In the genomic region with DNA sequence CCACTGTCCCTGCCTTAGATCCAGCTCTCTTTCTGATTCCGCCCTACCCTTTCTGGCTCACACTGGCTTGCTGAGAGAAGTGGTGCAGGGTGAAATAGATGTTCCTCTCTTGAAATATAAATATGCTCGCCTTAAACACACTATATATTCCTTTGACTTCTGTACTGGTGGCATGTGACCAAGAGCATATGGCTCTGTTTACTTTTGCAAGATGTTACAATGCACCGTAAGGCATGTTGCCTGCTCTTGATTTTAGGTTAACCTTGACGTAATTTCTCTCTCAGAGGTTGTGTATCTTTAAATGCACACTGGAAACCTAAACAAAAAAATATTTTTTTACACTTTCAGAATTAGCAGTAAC, we compare ENCODE assay signal across 8 cellular contexts. TPM values are rescaled to one million over a fixed set of nuclear protein-coding genes. Genes with fewer than 3 reads are reported as not detected.
A peak's percentile ranks its signal among the peaks of the same experiment; 100 is the strongest.
DNase-seq lines count a peak whose midpoint lies in the region; ATAC-seq, FAIRE-seq and TF ChIP-seq lines count a peak whose summit lies in the region.

No MANE protein-coding gene starts in this region.

- peaks cover 6 to 23% (median 18%) of the 10 kb centered on the region in 3 donors for H3K36me3 Mint-ChIP-seq in naive thymus-derived CD8-positive, alpha-beta T cell

- TF ChIP-seq CTCF in GM06990 (IDR thresholded peaks at IDR 0.05; ENCODE audit: insufficient read depth, low read length, poor library complexity, severe bottlenecking) (no peak), bronchial epithelial cell (IDR thresholded peaks at IDR 0.05; ENCODE audit: insufficient read depth, low read length, severe bottlenecking) (no peak)

- peak; percentile 1 for ATAC-seq in HG03565 (IDR thresholded peaks at IDR 0.05; ENCODE audit: unreplicated experiment)
- ATAC-seq in naive thymus-derived CD8-positive, alpha-beta T cell: no peak
- ATAC-seq in activated CD4-positive, CD25-positive, alpha-beta regulatory T cell treated with anti-CD3 and anti-CD28 coated beads, Interleukin-2, amount 50 U/mL, for 24 hours: no peak

- H3K4me1 Mint-ChIP-seq in naive thymus-derived CD8-positive, alpha-beta T cell: peaks cover 34 to 75% (median 65%) of the 10 kb centered on the region in 4 donors

- H3K4me3 ChIP-seq in GM06990 (replicated peaks; ENCODE audit: low read depth, low read length) (peak overlapping the region; percentile 77), bronchial epithelial cell (ENCODE audit: low read depth, low read length) (peak overlapping the region; percentile 63)

- peaks cover 16 to 39% (median 31%) of the 10 kb centered on the region in 5 donors for H3K27me3 Mint-ChIP-seq in naive thymus-derived CD8-positive, alpha-beta T cell

- H3K4me3 Mint-ChIP-seq in naive thymus-derived CD8-positive, alpha-beta T cell: peak overlapping the region; percentile 90 to 100 (median 98)

- H3K27me3 ChIP-seq in GM06990 (replicated peaks; ENCODE audit: control insufficient read depth, insufficient read depth, low read length) (no peaks in the 10 kb centered on the region; the same call in 1 of the 2 replicates), bronchial epithelial cell (ENCODE audit: control insufficient read depth, insufficient read depth, low read length) (peaks cover 17% of the 10 kb centered on the region)

- POLR2A ChIA-PET in naive thymus-derived CD8-positive, alpha-beta T cell (lab: Charles Lee): interaction anchor here (1.0 to 1.9 kb wide), 3 partner anchors 9 to 14 kb away, joined by 4 to 7 read pairs (median 5); no protein-coding TSS in a partner anchor

- H3K36me3 ChIP-seq in GM06990 (ENCODE audit: control insufficient read depth, insufficient read depth, low read length): no peaks in the 10 kb centered on the region
- H3K36me3 ChIP-seq in bronchial epithelial cell (ENCODE audit: control insufficient read depth, insufficient read depth, low read length): no peaks in the 10 kb centered on the region

- peaks cover 0 to 17% (median 4%) of the 10 kb centered on the region in 9 donors for H3K9me3 Mint-ChIP-seq in naive thymus-derived CD8-positive, alpha-beta T cell

- H3K27ac Mint-ChIP-seq in naive thymus-derived CD8-positive, alpha-beta T cell: peak overlapping the region in 9 of 10 donors; percentile 84 to 95 (median 91)

- FAIRE-seq in bronchial epithelial cell (lab: Jason Lieb, UNC): no peak

- no peak for DNase-seq in GM06990 (ENCODE audit: extremely low read depth, insufficient read length)
- DNase-seq in bronchial epithelial cell (ENCODE audit: low read depth): peak; percentile 20
- no peak for DNase-seq in naive thymus-derived CD8-positive, alpha-beta T cell
- no peak for DNase-seq in NCI-H1092 treated with DMSO at 0.1 percent for 48 hours (lab: John Stamatoyannopoulos, UW)
- DNase-seq in midbrain (lab: John Stamatoyannopoulos, UW): no peak
- no peak for DNase-seq in NCI-H2107 (lab: John Stamatoyannopoulos, UW)

RNA-seq across cellular contexts. Expression of a gene that starts 0.7 kb away (rescaled TPM):
- 20.8 and 39.2 TPM in 2 replicates for total RNA-seq in bronchial epithelial cell
- total RNA-seq in naive thymus-derived CD8-positive, alpha-beta T cell: 10 to 100 TPM; 32.6 to 36.9 TPM
- polyA plus RNA-seq in naive thymus-derived CD8-positive, alpha-beta T cell: 10 to 100 TPM; 30.2 to 38.3 (median 32.6) TPM

RNA-seq across cellular contexts. Expression of a gene that starts 4.4 kb away (rescaled TPM):
- not detected in 2 replicates for total RNA-seq in bronchial epithelial cell
- not detected for total RNA-seq in naive thymus-derived CD8-positive, alpha-beta T cell
- not detected for polyA plus RNA-seq in naive thymus-derived CD8-positive, alpha-beta T cell
